ENCODE assay signal across 10 cellular contexts in the genomic region with DNA sequence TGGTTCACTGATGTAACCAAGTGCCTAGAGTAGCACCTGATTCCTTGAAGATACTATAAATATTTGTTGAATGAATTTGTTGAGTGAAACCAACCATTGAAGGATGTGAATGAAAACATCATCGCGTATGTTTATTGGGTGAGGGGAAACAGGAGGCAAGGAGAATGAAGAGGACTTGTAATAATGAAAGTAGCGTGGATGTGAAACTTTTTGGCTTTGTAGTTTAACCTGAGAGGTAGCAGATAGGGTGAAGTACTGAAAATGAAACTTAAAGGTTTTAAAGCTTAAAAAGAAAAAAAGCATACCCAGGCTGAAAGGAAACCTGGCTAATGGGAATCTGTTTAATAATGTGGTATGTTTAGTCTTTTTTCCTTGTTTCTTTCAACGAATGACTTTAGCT. TPM values are rescaled to one million over a fixed set of nuclear protein-coding genes. Genes with fewer than 3 reads are reported as not detected.
DNase-seq lines count a peak whose midpoint lies in the region; ATAC-seq and TF ChIP-seq lines count a peak whose summit lies in the region.
"Had no signal": no experiment of that assay in that cellular context is flagged by ENCODE, and none has a peak within 500 bp of the region (broad histone marks: within the 10 kb centered on the region; RNA-seq: fewer than 3 reads in every experiment).

No MANE protein-coding gene starts in this region.

- peak; percentile 58 for DNase-seq in activated CD4-positive, alpha-beta T cell treated with anti-CD3 and anti-CD28 coated beads, Interleukin-2, amount 10 ng/mL, durations not matched to agents 7 days and 5 days
- no peak for DNase-seq in activated CD4-positive, alpha-beta T cell treated with anti-CD3 and anti-CD28 coated beads for 4 hours
- no peak for DNase-seq in natural killer cell treated with Interleukin-12 subunit alpha and Interleukin-12 subunit beta and Interleukin-15 and Interleukin-18, amount 100 ng/mL, for 72 hours (ENCODE audit: low spot score)
- DNase-seq in Peyer's patch (no peak), NCI-H345 (lab: John Stamatoyannopoulos, UW) (no peak), NCI-H2081 treated with DMSO at 0.1 percent for 48 hours (lab: John Stamatoyannopoulos, UW) (no peak)
- DNase-seq: HFFc6, thyroid gland had no signal

- peaks cover 0 to 50% (median 2%) of the 10 kb centered on the region in 4 donors for H3K4me1 ChIP-seq in Peyer's patch

- H3K4me3 Mint-ChIP-seq in activated CD4-positive, alpha-beta T cell treated with anti-CD3 and anti-CD28 coated beads, Interleukin-2, amount 10 ng/mL, durations not matched to agents 7 days and 5 days = peak overlapping the region; percentile 29
- peak overlapping the region; percentile 54 for H3K4me3 Mint-ChIP-seq in natural killer cell treated with Interleukin-12 subunit alpha and Interleukin-12 subunit beta and Interleukin-15 and Interleukin-18, amount 100 ng/mL, for 72 hours
- H3K4me3 Mint-ChIP-seq: HFFc6 had no signal

- no peaks in the 10 kb centered on the region for H3K9me3 ChIP-seq in Peyer's patch
- H3K9me3 ChIP-seq: thyroid gland had no signal

- peak; percentile 76 for ATAC-seq in GM21825 (IDR thresholded peaks at IDR 0.05; ENCODE audit: unreplicated experiment)
- peak; percentile 72 for ATAC-seq in HG03571 (IDR thresholded peaks at IDR 0.05; ENCODE audit: unreplicated experiment)
- peak; percentile 45 to 66 for ATAC-seq in natural killer cell treated with Interleukin-12 subunit alpha and Interleukin-12 subunit beta and Interleukin-15 and Interleukin-18, amount 100 ng/mL, for 72 hours

- CTCF ChIA-PET in activated CD4-positive, alpha-beta T cell treated with anti-CD3 and anti-CD28 coated beads, Interleukin-2, amount 10 ng/mL, durations not matched to agents 7 days and 5 days (lab: Charles Lee) = interaction anchor here (0.8 to 1.3 kb wide), 2 partner anchors 13 to 215 kb away, joined by 3 read pairs; a partner anchor contains a TSS

- H3K36me3 ChIP-seq in Peyer's patch = no peaks in the 10 kb centered on the region
- H3K36me3 ChIP-seq: thyroid gland had no signal

- peaks cover 15% of the 10 kb centered on the region for H3K36me3 Mint-ChIP-seq in activated CD4-positive, alpha-beta T cell treated with anti-CD3 and anti-CD28 coated beads, Interleukin-2, amount 10 ng/mL, durations not matched to agents 7 days and 5 days (ENCODE audit: low read depth)
- no peaks in the 10 kb centered on the region for H3K36me3 Mint-ChIP-seq in natural killer cell treated with Interleukin-12 subunit alpha and Interleukin-12 subunit beta and Interleukin-15 and Interleukin-18, amount 100 ng/mL, for 72 hours

- no peaks in the 10 kb centered on the region for H3K27me3 Mint-ChIP-seq in activated CD4-positive, alpha-beta T cell treated with anti-CD3 and anti-CD28 coated beads, Interleukin-2, amount 10 ng/mL, durations not matched to agents 7 days and 5 days
- H3K27me3 Mint-ChIP-seq in natural killer cell treated with Interleukin-12 subunit alpha and Interleukin-12 subunit beta and Interleukin-15 and Interleukin-18, amount 100 ng/mL, for 72 hours = no peaks in the 10 kb centered on the region

- peaks cover 64% of the 10 kb centered on the region for H3K4me1 Mint-ChIP-seq in activated CD4-positive, alpha-beta T cell treated with anti-CD3 and anti-CD28 coated beads, Interleukin-2, amount 10 ng/mL, durations not matched to agents 7 days and 5 days
- peaks cover 60 to 70% of the 10 kb centered on the region in 2 donors for H3K4me1 Mint-ChIP-seq in natural killer cell treated with Interleukin-12 subunit alpha and Interleukin-12 subunit beta and Interleukin-15 and Interleukin-18, amount 100 ng/mL, for 72 hours (ENCODE audit: low read depth in 2 of 2)

- no peak overlapping the region for H3K4me3 ChIP-seq in Peyer's patch
- H3K4me3 ChIP-seq: thyroid gland had no signal

- TF ChIP-seq POLR2A in Peyer's patch (IDR thresholded peaks at IDR 0.05) = no peak

- peak overlapping the region in 1 of 4 donors; percentile 32 for H3K27ac ChIP-seq in Peyer's patch

- no peaks in the 10 kb centered on the region for H3K27me3 ChIP-seq in Peyer's patch
- H3K27me3 ChIP-seq: thyroid gland had no signal

- H3K27ac Mint-ChIP-seq in activated CD4-positive, alpha-beta T cell treated with anti-CD3 and anti-CD28 coated beads, Interleukin-2, amount 10 ng/mL, durations not matched to agents 7 days and 5 days = peak overlapping the region; percentile 84
- peak overlapping the region; percentile 70 to 86 for H3K27ac Mint-ChIP-seq in natural killer cell treated with Interleukin-12 subunit alpha and Interleukin-12 subunit beta and Interleukin-15 and Interleukin-18, amount 100 ng/mL, for 72 hours

- POLR2A ChIA-PET in activated CD4-positive, alpha-beta T cell treated with anti-CD3 and anti-CD28 coated beads, Interleukin-2, amount 10 ng/mL, durations not matched to agents 7 days and 5 days (lab: Charles Lee) = no interaction called here

- TF ChIP-seq CTCF in Peyer's patch (IDR thresholded peaks at IDR 0.05) = no peak

- H3K9me3 Mint-ChIP-seq in activated CD4-positive, alpha-beta T cell treated with anti-CD3 and anti-CD28 coated beads, Interleukin-2, amount 10 ng/mL, durations not matched to agents 7 days and 5 days = no peaks in the 10 kb centered on the region
- no peaks in the 10 kb centered on the region for H3K9me3 Mint-ChIP-seq in natural killer cell treated with Interleukin-12 subunit alpha and Interleukin-12 subunit beta and Interleukin-15 and Interleukin-18, amount 100 ng/mL, for 72 hours
- H3K9me3 Mint-ChIP-seq: HFFc6 had no signal

RNA-seq across cellular contexts. Expression of a gene that starts 5.2 kb away (rescaled TPM):
- total RNA-seq in activated CD4-positive, alpha-beta T cell treated with anti-CD3 and anti-CD28 coated beads, Interleukin-2, amount 10 ng/mL, durations not matched to agents 7 days and 5 days = 10 to 100 TPM; 67.4 to 76.4 TPM
- total RNA-seq in natural killer cell treated with Interleukin-12 subunit alpha and Interleukin-12 subunit beta and Interleukin-15 and Interleukin-18, amount 100 ng/mL, for 72 hours = 10 to 100 TPM; 54.9 to 60.8 TPM
- total RNA-seq in Peyer's patch = 10 to 100 TPM; 21.7 to 27.7 (median 24.8) TPM
